In the genomic region with DNA sequence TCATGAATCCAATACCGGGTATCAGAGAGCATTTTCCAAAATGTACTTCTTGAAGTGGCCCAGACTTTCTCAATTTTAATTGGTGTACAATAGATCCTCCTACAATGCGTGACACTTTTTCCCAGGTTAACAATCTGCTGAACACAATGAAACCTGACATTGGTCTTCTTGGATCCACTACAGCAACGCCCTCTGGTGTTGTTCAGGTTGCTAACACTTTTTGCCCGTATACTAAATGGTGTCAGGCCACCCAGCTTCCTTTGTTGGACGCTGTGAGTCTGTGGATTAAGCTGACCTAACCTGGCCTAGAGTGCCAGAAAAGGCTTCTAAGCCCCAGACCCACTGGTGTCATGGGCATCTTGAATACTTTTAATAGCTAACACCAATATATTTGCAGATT, we compare ENCODE assay signal across 10 cellular contexts.
A peak's percentile ranks its signal among the peaks of the same experiment; 100 is the strongest.
DNase-seq lines count a peak whose midpoint lies in the region; ATAC-seq and TF ChIP-seq lines count a peak whose summit lies in the region.
"Had no signal": no experiment of that assay in that cellular context is flagged by ENCODE, and none has a peak within 500 bp of the region (broad histone marks: within the 10 kb centered on the region; RNA-seq: fewer than 3 reads in every experiment).

No MANE protein-coding gene starts in this region.

- H3K4me3 ChIP-seq in DOHH2 (ENCODE audit: low read length), result no peak overlapping the region
- H3K4me3 ChIP-seq: SJSA1 had no signal

- H3K36me3 Mint-ChIP-seq in glutamatergic neuron (ENCODE audit: unreplicated experiment), result peaks cover 6% of the 10 kb centered on the region

- no peaks in the 10 kb centered on the region for H3K79me2 ChIP-seq in DOHH2 (ENCODE audit: control insufficient read depth, low read length)

- DNase-seq in GM20000 (ENCODE audit: low spot score), result peak; percentile 20
- peak; percentile 31 for DNase-seq in OCI-M1 (lab: John Stamatoyannopoulos, UW)
- no peak for DNase-seq in glutamatergic neuron
- no peak for DNase-seq in stimulated activated CD4-positive, alpha-beta T cell treated with anti-CD3 and anti-CD28 coated beads, Interleukin-2, amount 100 ng/mL, for 48 hours
- no peak for DNase-seq in kidney glomerular epithelial cell (lab: John Stamatoyannopoulos, UW)
- no peak for DNase-seq in medulla oblongata (ENCODE audit: extremely low spot score)
- DNase-seq: activated naive CD4-positive, alpha-beta T cell treated with Interleukin-2 at 50 U/mL for 16 hours had no signal

- H3K27ac ChIP-seq in DOHH2 (ENCODE audit: low read depth, low read length), result no peak overlapping the region
- H3K27ac ChIP-seq: SJSA1 had no signal

- H3K36me3 ChIP-seq in DOHH2 (ENCODE audit: control insufficient read depth, low read length), result no peaks in the 10 kb centered on the region
- H3K36me3 ChIP-seq: SJSA1 had no signal

- H3K9me3 Mint-ChIP-seq in glutamatergic neuron (ENCODE audit: unreplicated experiment), result peaks cover 5% of the 10 kb centered on the region

- no peak overlapping the region for H3K4me3 Mint-ChIP-seq in glutamatergic neuron (ENCODE audit: unreplicated experiment)

- H3K27ac Mint-ChIP-seq in glutamatergic neuron (ENCODE audit: unreplicated experiment), result peak overlapping the region; percentile 67

- H3K27me3 ChIP-seq in DOHH2 (ENCODE audit: control insufficient read depth, low read length), result no peaks in the 10 kb centered on the region
- H3K27me3 ChIP-seq: SJSA1 had no signal

- H3K9me3 ChIP-seq in DOHH2 (ENCODE audit: control insufficient read depth, insufficient read depth, low read length), result no peaks in the 10 kb centered on the region
- H3K9me3 ChIP-seq: SJSA1 had no signal

- no peaks in the 10 kb centered on the region for H3K4me1 ChIP-seq in DOHH2 (ENCODE audit: control insufficient read depth, low read length)
- H3K4me1 ChIP-seq: SJSA1 had no signal

- peaks cover 31% of the 10 kb centered on the region for H3K4me1 Mint-ChIP-seq in glutamatergic neuron (ENCODE audit: low read depth, unreplicated experiment)

- no peak overlapping the region for H3K4me2 ChIP-seq in DOHH2 (ENCODE audit: low read length)

- H3F3A ChIP-seq in DOHH2 (ENCODE audit: control insufficient read depth, insufficient read depth), result no peaks in the 10 kb centered on the region

- TF ChIP-seq CTCF in DOHH2 (IDR thresholded peaks at IDR 0.05; ENCODE audit: low read depth, low read length, poor library complexity, severe bottlenecking) (peak; percentile 58), GM20000 (IDR thresholded peaks at IDR 0.05; ENCODE audit: extremely low read depth, missing control alignments) (no peak), glutamatergic neuron (IDR thresholded peaks at IDR 0.05; ENCODE audit: partially characterized antibody, unreplicated experiment) (peak; percentile 27)

- no peaks in the 10 kb centered on the region for H3K9me2 ChIP-seq in DOHH2 (replicated peaks; ENCODE audit: control insufficient read depth, low read length)

- no peaks in the 10 kb centered on the region for H3K27me3 Mint-ChIP-seq in glutamatergic neuron (ENCODE audit: unreplicated experiment)

- H4K20me1 ChIP-seq in DOHH2 (ENCODE audit: control insufficient read depth, insufficient read depth, low read depth, low read length), result no peaks in the 10 kb centered on the region

- ATAC-seq in HG03342 (IDR thresholded peaks at IDR 0.05; ENCODE audit: unreplicated experiment), result no peak

Comparison
In these comparisons a context has a peak if more than half of its experiments do, and no peak if none do; other contexts are left out.
1. DNase-seq: peak in GM20000 (single experiment) and OCI-M1 (single experiment); none in glutamatergic neuron (single experiment), stimulated activated CD4-positive, alpha-beta T cell treated with anti-CD3 and anti-CD28 coated beads, Interleukin-2, amount 100 ng/mL, for 48 hours (0 of 2), kidney glomerular epithelial cell (single experiment) and medulla oblongata (single experiment).